In the genomic region with DNA sequence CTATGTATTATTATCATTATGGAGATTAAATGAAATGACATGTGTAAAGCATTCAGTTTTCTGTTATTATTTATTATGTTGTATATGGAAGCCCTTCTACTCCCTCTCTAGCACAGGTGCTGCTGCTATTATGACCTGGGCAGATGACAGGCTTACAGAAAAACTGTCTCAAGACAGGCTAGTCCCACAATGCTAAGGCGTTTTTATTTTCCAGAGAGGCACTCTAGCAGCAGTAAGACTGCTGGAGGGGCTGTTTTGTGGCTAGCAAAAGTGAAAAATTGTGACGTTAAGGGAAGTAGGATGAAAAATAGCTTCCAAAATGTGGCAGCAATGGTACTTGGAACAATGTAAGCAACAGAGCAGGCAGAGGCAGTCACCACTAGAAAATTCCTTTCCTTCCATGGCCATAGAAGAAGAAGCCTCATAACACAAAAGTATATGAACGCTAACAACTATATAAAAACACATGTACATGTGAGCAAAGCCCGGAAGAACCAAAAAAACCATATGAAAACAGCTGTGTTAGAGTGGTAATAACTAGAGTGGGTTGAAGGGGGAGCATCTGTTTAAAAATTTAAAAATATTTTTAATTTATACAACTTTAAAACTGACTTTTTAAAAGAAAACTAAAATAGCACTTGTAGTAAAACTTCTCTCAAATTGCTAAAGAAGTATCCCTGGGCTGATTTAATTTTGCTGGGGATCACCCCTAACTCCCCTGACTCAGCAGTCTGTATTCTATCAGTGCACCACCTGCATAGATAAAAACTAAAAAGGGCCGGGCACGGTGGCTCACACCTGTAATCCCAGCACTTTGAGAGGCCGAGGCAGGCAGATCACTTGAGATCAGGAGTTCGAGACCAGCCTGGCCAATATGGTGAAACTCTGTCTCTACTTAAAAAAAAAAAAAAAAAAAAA, we compare ENCODE assay signal across 10 cellular contexts. TPM values are rescaled to one million over a fixed set of nuclear protein-coding genes. Genes with fewer than 3 reads are reported as not detected.
A peak's percentile ranks its signal among the peaks of the same experiment; 100 is the strongest.
DNase-seq lines count a peak whose midpoint lies in the region; ATAC-seq and TF ChIP-seq lines count a peak whose summit lies in the region.
"Had no signal": no experiment of that assay in that cellular context is flagged by ENCODE, and none has a peak within 500 bp of the region (broad histone marks: within the 10 kb centered on the region; RNA-seq: fewer than 3 reads in every experiment).

No MANE protein-coding gene starts in this region.

- H3K9me2 ChIP-seq in OCI-LY1 (ENCODE audit: low read depth, low read length): no peaks in the 10 kb centered on the region

- H3K79me2 ChIP-seq in OCI-LY1 (ENCODE audit: insufficient read depth, low read length): peaks cover 60% of the 10 kb centered on the region
- H3K79me2 ChIP-seq in parathyroid adenoma: peaks cover 19% of the 10 kb centered on the region

- peak overlapping the region; percentile 96 for H3K27ac ChIP-seq in OCI-LY1 (ENCODE audit: low read depth, low read length, poor library complexity, severe bottlenecking)
- H3K27ac ChIP-seq in esophagus muscularis mucosa (replicated peaks in 1 of 4): peak overlapping the region; percentile 67 to 77 (median 74)
- peak overlapping the region; percentile 21 for H3K27ac ChIP-seq in parathyroid adenoma

- intact Hi-C loops in esophagus muscularis mucosa (cut with DNase I): no loop called here

- no peak for TF ChIP-seq POLR2A in esophagus muscularis mucosa (IDR thresholded peaks at IDR 0.05; ENCODE audit: low read depth)

- H3K4me3 ChIP-seq in OCI-LY1 (ENCODE audit: low read depth, low read length, poor library complexity, severe bottlenecking): no peak overlapping the region
- H3K4me3 ChIP-seq in esophagus muscularis mucosa: peak overlapping the region in 2 of 4 donors; percentile 1 to 17
- H3K4me3 ChIP-seq in parathyroid adenoma (ENCODE audit: low read depth, low read length): no peak overlapping the region

- TF ChIP-seq CTCF in OCI-LY1 (IDR thresholded peaks at IDR 0.05; ENCODE audit: low read length) (no peak), esophagus muscularis mucosa (IDR thresholded peaks at IDR 0.05) (no peak), parathyroid adenoma (IDR thresholded peaks at IDR 0.05) (no peak)

- H3K4me1 ChIP-seq in OCI-LY1 (ENCODE audit: insufficient read depth, low read length, severe bottlenecking): peaks cover 84% of the 10 kb centered on the region
- peaks cover 28 to 64% (median 57%) of the 10 kb centered on the region in 4 donors for H3K4me1 ChIP-seq in esophagus muscularis mucosa
- peaks cover 8% of the 10 kb centered on the region for H3K4me1 ChIP-seq in parathyroid adenoma

- H3K4me2 ChIP-seq in OCI-LY1 (ENCODE audit: low read length): peak overlapping the region; percentile 49
- no peak overlapping the region for H3K4me2 ChIP-seq in parathyroid adenoma (ENCODE audit: low read length)

- TF ChIP-seq EP300 in esophagus muscularis mucosa (IDR thresholded peaks at IDR 0.05): no peak

- DNase-seq in GM03348 (ENCODE audit: low spot score) (peak; percentile 7), esophagus muscularis mucosa (ENCODE audit: extremely low spot score) (no peak), T-helper 1 cell (no peak), NCI-H128 (lab: John Stamatoyannopoulos, UW; ENCODE audit: unreplicated experiment) (no peak), GF-D8 (lab: John Stamatoyannopoulos, UW) (no peak)
- DNase-seq: anterior cingulate cortex, nucleus accumbens had no signal

- H2AFZ ChIP-seq in OCI-LY1 (ENCODE audit: low read length) (no peak overlapping the region), parathyroid adenoma (no peak overlapping the region)

- H3K9me3 ChIP-seq in OCI-LY1 (ENCODE audit: low read length) (no peaks in the 10 kb centered on the region), esophagus muscularis mucosa (no peaks in the 10 kb centered on the region), parathyroid adenoma (ENCODE audit: control insufficient read depth, low read length) (no peaks in the 10 kb centered on the region)

- no peaks in the 10 kb centered on the region for H3K27me3 ChIP-seq in OCI-LY1 (ENCODE audit: insufficient read depth, low read length)
- no peaks in the 10 kb centered on the region for H3K27me3 ChIP-seq in esophagus muscularis mucosa
- H3K27me3 ChIP-seq in parathyroid adenoma (ENCODE audit: control insufficient read depth, insufficient read depth, low read length): no peaks in the 10 kb centered on the region

- H4K20me1 ChIP-seq in OCI-LY1 (ENCODE audit: insufficient read depth, low read length): no peaks in the 10 kb centered on the region

- H3F3A ChIP-seq in OCI-LY1 (ENCODE audit: insufficient read depth, low read length): peaks cover 15% of the 10 kb centered on the region

- 34% methylated on average over 8 of the region's 8 CpGs for WGBS in esophagus muscularis mucosa

- H3K9ac ChIP-seq in OCI-LY1 (ENCODE audit: low read length): no peak overlapping the region
- H3K9ac ChIP-seq in parathyroid adenoma: no peak overlapping the region

- ATAC-seq in HG03139 (IDR thresholded peaks at IDR 0.05; ENCODE audit: unreplicated experiment): no peak

- peaks cover 6% of the 10 kb centered on the region for H3K36me3 ChIP-seq in OCI-LY1 (ENCODE audit: insufficient read depth, low read length)
- H3K36me3 ChIP-seq in esophagus muscularis mucosa: no peaks in the 10 kb centered on the region
- H3K36me3 ChIP-seq in parathyroid adenoma (ENCODE audit: control insufficient read depth, insufficient read depth, low read length): no peaks in the 10 kb centered on the region

RNA-seq across cellular contexts. Expression of gene CLINT1, which starts 30.7 kb away (rescaled TPM):
- total RNA-seq in esophagus muscularis mucosa: 100 to 1,000 TPM in 2 of 4 donors, 10 to 100 TPM in 2; 84.3 to 118 (median 107) TPM

Comparison
In these comparisons a context has a peak if more than half of its experiments do, and no peak if none do; other contexts are left out.
1. H3K27ac ChIP-seq: peak in every context shown above with its lines; median percentile 96 in OCI-LY1; 74 in esophagus muscularis mucosa; 21 in parathyroid adenoma.